1 cellular context compared by ENCODE assay signal in the genomic region with DNA sequence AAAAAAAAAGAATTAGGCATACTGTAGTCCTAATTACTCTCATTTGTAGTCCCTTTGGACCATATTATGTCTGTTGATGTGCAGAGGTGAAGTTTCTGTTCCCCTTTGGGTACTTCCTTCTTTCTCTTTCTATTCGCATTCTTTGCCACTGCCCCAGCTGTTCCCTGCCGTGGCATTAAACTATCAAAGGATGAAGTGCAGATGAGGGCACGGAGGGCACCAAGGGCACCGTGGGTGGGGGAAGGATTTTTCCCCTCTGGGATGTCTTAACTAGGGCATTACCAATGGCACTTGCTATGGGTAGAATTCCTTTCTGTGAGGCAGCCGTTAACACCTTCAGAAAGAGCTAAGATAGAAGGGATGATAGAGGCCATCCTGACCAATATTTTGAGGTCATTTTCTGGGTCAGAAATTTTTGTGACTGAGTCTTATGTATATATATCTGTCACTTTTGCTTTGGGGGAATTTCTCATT.
TF ChIP-seq lines count a peak whose summit lies in the region.

No MANE protein-coding gene starts in this region.

TF ChIP-seq in SK-N-SH, 30 proteins besides CTCF, POLR2A, EP300 and RAD21 (continued from another document):
- TF ChIP-seq, protein P1, sequence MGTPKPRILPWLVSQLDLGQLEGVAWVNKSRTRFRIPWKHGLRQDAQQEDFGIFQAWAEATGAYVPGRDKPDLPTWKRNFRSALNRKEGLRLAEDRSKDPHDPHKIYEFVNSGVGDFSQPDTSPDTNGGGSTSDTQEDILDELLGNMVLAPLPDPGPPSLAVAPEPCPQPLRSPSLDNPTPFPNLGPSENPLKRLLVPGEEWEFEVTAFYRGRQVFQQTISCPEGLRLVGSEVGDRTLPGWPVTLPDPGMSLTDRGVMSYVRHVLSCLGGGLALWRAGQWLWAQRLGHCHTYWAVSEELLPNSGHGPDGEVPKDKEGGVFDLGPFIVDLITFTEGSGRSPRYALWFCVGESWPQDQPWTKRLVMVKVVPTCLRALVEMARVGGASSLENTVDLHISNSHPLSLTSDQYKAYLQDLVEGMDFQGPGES (IDR thresholded peaks at IDR 0.05; ENCODE audit: low read depth, low read length), result no peak
- TF ChIP-seq, protein P2, sequence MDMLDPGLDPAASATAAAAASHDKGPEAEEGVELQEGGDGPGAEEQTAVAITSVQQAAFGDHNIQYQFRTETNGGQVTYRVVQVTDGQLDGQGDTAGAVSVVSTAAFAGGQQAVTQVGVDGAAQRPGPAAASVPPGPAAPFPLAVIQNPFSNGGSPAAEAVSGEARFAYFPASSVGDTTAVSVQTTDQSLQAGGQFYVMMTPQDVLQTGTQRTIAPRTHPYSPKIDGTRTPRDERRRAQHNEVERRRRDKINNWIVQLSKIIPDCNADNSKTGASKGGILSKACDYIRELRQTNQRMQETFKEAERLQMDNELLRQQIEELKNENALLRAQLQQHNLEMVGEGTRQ (IDR thresholded peaks at IDR 0.05; ENCODE audit: borderline replicate concordance, low read depth, low read length), result no peak
- no peak for TF ChIP-seq MEF2A (IDR thresholded peaks at IDR 0.05; ENCODE audit: borderline replicate concordance, low read depth)
- TF ChIP-seq SIN3A (IDR thresholded peaks at IDR 0.05; ENCODE audit: borderline replicate concordance, low read depth, low read length), result no peak
TF ChIP-seq in SK-N-SH: peak in this region for 0.
